Comparison of ENCODE assay signal across 10 cellular contexts in genomic region chr17:78922876-78923498, GRCh38. TPM values are rescaled to one million over a fixed set of nuclear protein-coding genes. Genes with fewer than 3 reads are reported as not detected.
DNase-seq lines count a peak whose midpoint lies in the region; FAIRE-seq and TF ChIP-seq lines count a peak whose summit lies in the region.
"Had no signal": no experiment of that assay in that cellular context is flagged by ENCODE, and none has a peak within 500 bp of the region (broad histone marks: within the 10 kb centered on the region; RNA-seq: fewer than 3 reads in every experiment).

No MANE protein-coding gene starts in this region.

- H3K79me2 ChIP-seq in KMS-11 (ENCODE audit: insufficient read depth, low read depth), result peaks cover 57% of the 10 kb centered on the region

- no peak overlapping the region for H2AFZ ChIP-seq in KMS-11 (ENCODE audit: low read depth)

- H3K9me3 Mint-ChIP-seq in activated T-helper 1 cell treated with anti-CD3 and anti-CD28 coated beads, Interleukin-12 subunit alpha, Interleukin-12 subunit beta, Interleukin-2, Interleukin-4 antibody, amounts not matched to agents 30 ng/mL and 10 ng/mL and 1 ng/mL, durations not matched to agents 14 hours and 24 hours and 36 hours, result no peaks in the 10 kb centered on the region

- H3K27ac ChIP-seq in KMS-11, result peak overlapping the region; percentile 85
- peak overlapping the region; percentile 57 to 86 for H3K27ac ChIP-seq in kidney (ENCODE audit: low read depth in 2 of 2, low read length in 2 of 2)
- H3K27ac ChIP-seq in stomach, result peak overlapping the region; percentile 70 to 97 (median 87)
- no peak overlapping the region for H3K27ac ChIP-seq in A673 (ENCODE audit: low read depth, low read length, poor library complexity, severe bottlenecking)

- no peaks in the 10 kb centered on the region for H3K36me3 ChIP-seq in KMS-11 (ENCODE audit: insufficient read depth)
- no peaks in the 10 kb centered on the region for H3K36me3 ChIP-seq in kidney (ENCODE audit: control insufficient read depth in 1 of 2, insufficient read depth in 2 of 2, low read length in 2 of 2)
- no peaks in the 10 kb centered on the region for H3K36me3 ChIP-seq in stomach
- H3K36me3 ChIP-seq in A673 (ENCODE audit: insufficient read depth, low read length, poor library complexity, severe bottlenecking), result no peaks in the 10 kb centered on the region

- peak overlapping the region; percentile 61 for H3K4me3 Mint-ChIP-seq in activated T-helper 1 cell treated with anti-CD3 and anti-CD28 coated beads, Interleukin-12 subunit alpha, Interleukin-12 subunit beta, Interleukin-2, Interleukin-4 antibody, amounts not matched to agents 30 ng/mL and 10 ng/mL and 1 ng/mL, durations not matched to agents 14 hours and 24 hours and 36 hours

- H3K27ac Mint-ChIP-seq in activated T-helper 1 cell treated with anti-CD3 and anti-CD28 coated beads, Interleukin-12 subunit alpha, Interleukin-12 subunit beta, Interleukin-2, Interleukin-4 antibody, amounts not matched to agents 30 ng/mL and 10 ng/mL and 1 ng/mL, durations not matched to agents 14 hours and 24 hours and 36 hours, result no peak overlapping the region

- H3K9ac ChIP-seq in KMS-11 (peak overlapping the region; percentile 54; the same call in 1 of the 2 replicates), kidney (ENCODE audit: low read length in 2 of 2) (no peak overlapping the region)

- 43 to 74% (median 67%) methylated on average over 8 to 11 of the region's 11 CpGs for WGBS in stomach, 5 donors

- H3K4me1 Mint-ChIP-seq in activated T-helper 1 cell treated with anti-CD3 and anti-CD28 coated beads, Interleukin-12 subunit alpha, Interleukin-12 subunit beta, Interleukin-2, Interleukin-4 antibody, amounts not matched to agents 30 ng/mL and 10 ng/mL and 1 ng/mL, durations not matched to agents 14 hours and 24 hours and 36 hours (ENCODE audit: low read depth), result peaks cover 5% of the 10 kb centered on the region

- FAIRE-seq in kidney (lab: Jason Lieb, UNC) (no peak), GM12891 (lab: Jason Lieb, UNC) (no peak)

- H3K27me3 Mint-ChIP-seq in activated T-helper 1 cell treated with anti-CD3 and anti-CD28 coated beads, Interleukin-12 subunit alpha, Interleukin-12 subunit beta, Interleukin-2, Interleukin-4 antibody, amounts not matched to agents 30 ng/mL and 10 ng/mL and 1 ng/mL, durations not matched to agents 14 hours and 24 hours and 36 hours (ENCODE audit: insufficient read depth), result peaks cover 24% of the 10 kb centered on the region

- TF ChIP-seq CTCF in KMS-11 (conservative IDR thresholded peaks at IDR 0.05; ENCODE audit: low read depth, low read length) (no peak), kidney (IDR thresholded peaks at IDR 0.05; ENCODE audit: borderline replicate concordance, extremely low read depth, insufficient read depth) (no peak), stomach (IDR thresholded peaks at IDR 0.05) (no peak), A673 (conservative IDR thresholded peaks at IDR 0.05; ENCODE audit: low read depth, low read length) (no peak)

- no peak for DNase-seq in activated T-helper 1 cell treated with anti-CD3 and anti-CD28 coated beads, Interleukin-12 subunit alpha, Interleukin-12 subunit beta, Interleukin-2, Interleukin-4 antibody, amounts not matched to agents 30 ng/mL and 10 ng/mL and 1 ng/mL, durations not matched to agents 14 hours and 24 hours and 36 hours (ENCODE audit: low spot score)
- DNase-seq in kidney (peak; percentile 68), stomach (no peak), DMS53 (lab: John Stamatoyannopoulos, UW) (no peak), GM12891 (ENCODE audit: insufficient read length, low spot score) (no peak), A673 (ENCODE audit: low spot score) (no peak)
- no peak for DNase-seq in activated T-cell treated with anti-CD3 and anti-CD28 coated beads, Interleukin-2, amount 50 U/mL, for 1 hour
- DNase-seq: KG1 had no signal

- no peaks in the 10 kb centered on the region for H3K36me3 Mint-ChIP-seq in activated T-helper 1 cell treated with anti-CD3 and anti-CD28 coated beads, Interleukin-12 subunit alpha, Interleukin-12 subunit beta, Interleukin-2, Interleukin-4 antibody, amounts not matched to agents 30 ng/mL and 10 ng/mL and 1 ng/mL, durations not matched to agents 14 hours and 24 hours and 36 hours (ENCODE audit: low read depth)

- H3K9me3 ChIP-seq in kidney (ENCODE audit: control insufficient read depth in 1 of 2, low read length in 2 of 2), result no peaks in the 10 kb centered on the region
- H3K9me3 ChIP-seq in stomach, result no peaks in the 10 kb centered on the region
- no peaks in the 10 kb centered on the region for H3K9me3 ChIP-seq in A673 (ENCODE audit: low read depth, low read length, poor library complexity, severe bottlenecking)

- H3K4me3 ChIP-seq in KMS-11 (IDR thresholded peaks at IDR 0.05; ENCODE audit: insufficient read depth, low read depth, low read length) (no peak overlapping the region), kidney (ENCODE audit: low read length in 2 of 2) (peak overlapping the region in 1 of 2 donors; percentile 59), stomach (peak overlapping the region; percentile 80 to 86 (median 85)), A673 (ENCODE audit: low read depth, low read length, poor library complexity, severe bottlenecking) (no peak overlapping the region)

- no TSS peak for BruUV-seq in A673 (replicated peaks; lab: Mats Ljungman, UMichigan)

- TF ChIP-seq POLR2A in stomach (IDR thresholded peaks at IDR 0.05) (no peak), GM12891 (IDR thresholded peaks at IDR 0.05; ENCODE audit: low read depth, low read length) (no peak)

- no peak for TF ChIP-seq EP300 in stomach (IDR thresholded peaks at IDR 0.05)

- H3K4me1 ChIP-seq in KMS-11 (ENCODE audit: low read depth, poor library complexity, severe bottlenecking) (peaks cover 26% of the 10 kb centered on the region), kidney (ENCODE audit: control insufficient read depth in 1 of 2, insufficient read depth in 1 of 2, low read depth in 1 of 2, low read length in 2 of 2) (peaks cover 15 to 29% of the 10 kb centered on the region in 2 donors), stomach (peaks cover 45 to 86% (median 64%) of the 10 kb centered on the region in 4 donors), A673 (ENCODE audit: insufficient read depth, low read length, poor library complexity, severe bottlenecking) (peaks cover 16% of the 10 kb centered on the region)

- CTCF ChIA-PET in A673 (lab: Charles Lee), result interaction anchor here (0.6 to 1.0 kb wide), 4 partner anchors 15 to 137 kb away, joined by 3 to 6 read pairs (median 4); no protein-coding TSS in a partner anchor

- H3K27me3 ChIP-seq in KMS-11 (ENCODE audit: insufficient read depth, low read depth) (no peaks in the 10 kb centered on the region), stomach (no peaks in the 10 kb centered on the region), A673 (replicated peaks; ENCODE audit: insufficient read depth, low read depth, low read length, poor library complexity) (no peaks in the 10 kb centered on the region)

- POLR2A ChIA-PET in A673 (lab: Charles Lee; ENCODE audit: low non-redundant PET), result interaction anchor here (0.5 to 0.6 kb wide), 2 partner anchors 25 to 86 kb away, joined by 3 to 4 read pairs; partner anchors contain the start of gene CANT1

- no peaks in the 10 kb centered on the region for H4K20me1 ChIP-seq in KMS-11 (ENCODE audit: insufficient read depth)

- intact Hi-C loops in activated T-helper 1 cell treated with anti-CD3 and anti-CD28 coated beads, Interleukin-12 subunit alpha, Interleukin-12 subunit beta, Interleukin-2, Interleukin-4 antibody, amounts not matched to agents 30 ng/mL and 10 ng/mL and 1 ng/mL, durations not matched to agents 14 hours and 24 hours and 36 hours (cut with micrococcal nuclease), result loop anchor here (5.0 kb wide), 1 partner anchor 36 kb away; no protein-coding TSS in a partner anchor
- intact Hi-C loops in kidney (cut with DNase I) (no loop called here), stomach (cut with DNase I; ENCODE audit: low total_unique reads) (no loop called here), A673 (cut with micrococcal nuclease; ENCODE audit: unreplicated experiment) (no loop called here)

- H3K4me2 ChIP-seq in KMS-11, result peak overlapping the region; percentile 88

TF ChIP-seq in GM12891, 5 proteins besides CTCF, POLR2A, EP300 and RAD21:
- TF ChIP-seq POU2F2 (IDR thresholded peaks at IDR 0.05; ENCODE audit: low read depth, low read length), result no peak
- TF ChIP-seq PAX5 (IDR thresholded peaks at IDR 0.05; ENCODE audit: insufficient read depth, low read length, severe bottlenecking), result no peak
- no peak for TF ChIP-seq POLR2AphosphoS5 (IDR thresholded peaks at IDR 0.05; ENCODE audit: low read depth, low read length)
- TF ChIP-seq TAF1 (IDR thresholded peaks at IDR 0.05; ENCODE audit: low read depth, low read length), result no peak
- no peak for TF ChIP-seq SPI1 (IDR thresholded peaks at IDR 0.05; ENCODE audit: low read depth, low read length)

RNA-seq across cellular contexts. Expression of gene TIMP2, which starts 2.2 kb away (rescaled TPM):
- 1.0 and 1.1 TPM in 2 replicates for total RNA-seq in activated T-helper 1 cell treated with anti-CD3 and anti-CD28 coated beads, Interleukin-12 subunit alpha, Interleukin-12 subunit beta, Interleukin-2, Interleukin-4 antibody, amounts not matched to agents 30 ng/mL and 10 ng/mL and 1 ng/mL, durations not matched to agents 14 hours and 24 hours and 36 hours
- total RNA-seq in kidney, result 172 TPM
- 72.1 TPM for polyA plus RNA-seq in kidney (ENCODE audit: insufficient read depth, low read depth, low replicate concordance)
- total RNA-seq in stomach, result 10 to 100 TPM; 37.4 to 100.0 (median 66.1) TPM
- polyA plus RNA-seq in stomach, result 10 to 100 TPM; 20.9 to 34.4 (median 29.4) TPM
- polyA plus RNA-seq in GM12891 (2012; ENCODE audit: low read depth, missing spikeins), result 0.04 TPM
- 60.5 and 75.3 TPM in 2 replicates for total RNA-seq in A673 (2021)

RNA-seq across cellular contexts. Expression of gene CEP295NL, which starts 20.0 kb away (rescaled TPM):
- total RNA-seq in activated T-helper 1 cell treated with anti-CD3 and anti-CD28 coated beads, Interleukin-12 subunit alpha, Interleukin-12 subunit beta, Interleukin-2, Interleukin-4 antibody, amounts not matched to agents 30 ng/mL and 10 ng/mL and 1 ng/mL, durations not matched to agents 14 hours and 24 hours and 36 hours, result not detected in 2 replicates
- total RNA-seq in kidney (3.6 TPM), stomach (10 to 100 TPM in 2 of 5 donors, 1 to 10 TPM in 3; 4.2 to 23.9 (median 7.1) TPM), A673 (2021) (1.5 TPM in 2 replicates)
- polyA plus RNA-seq in kidney (ENCODE audit: insufficient read depth, low read depth, low replicate concordance) (not detected), stomach (under 1 TPM in 2 of 3 donors, not detected in 1; 0.31 to 0.40 TPM)
- not detected for polyA plus RNA-seq in GM12891 (2012; ENCODE audit: low read depth, missing spikeins)
- total RNA-seq: activated CD8-positive, alpha-beta memory T cell treated with anti-CD3 and anti-CD28 coated beads for 36 hours had no signal

RNA-seq across cellular contexts. Expression of gene LGALS3BP, which starts 56.7 kb away (rescaled TPM):
- 75.3 and 78.5 TPM in 2 replicates for total RNA-seq in activated T-helper 1 cell treated with anti-CD3 and anti-CD28 coated beads, Interleukin-12 subunit alpha, Interleukin-12 subunit beta, Interleukin-2, Interleukin-4 antibody, amounts not matched to agents 30 ng/mL and 10 ng/mL and 1 ng/mL, durations not matched to agents 14 hours and 24 hours and 36 hours
- 240 TPM for total RNA-seq in kidney
- polyA plus RNA-seq in kidney (ENCODE audit: insufficient read depth, low read depth, low replicate concordance), result 310 TPM
- 100 to 1,000 TPM in 4 of 5 donors, 10 to 100 TPM in 1; 94.5 to 625 (median 434) TPM for total RNA-seq in stomach
- polyA plus RNA-seq in stomach, result 100 to 1,000 TPM in 2 of 3 donors, 10 to 100 TPM in 1; 63.4 to 212 (median 172) TPM
- polyA plus RNA-seq in GM12891 (2012; ENCODE audit: low read depth, missing spikeins), result 7.1 TPM
- total RNA-seq in A673 (2021), result 295 and 324 TPM in 2 replicates

Comparison
In these comparisons a context has a peak if more than half of its experiments do, and no peak if none do; other contexts are left out.
1. H3K4me3 ChIP-seq: peak in stomach (4 of 4); none in KMS-11 (single experiment) and A673 (single experiment).
2. RNA of gene TIMP2, which starts 2.2 kb away (total RNA-seq): 172 TPM in kidney (single experiment), 37.4 to 100.0 TPM in stomach and 60.5 to 75.3 TPM in A673; 1.0 to 1.1 TPM in activated T-helper 1 cell treated with anti-CD3 and anti-CD28 coated beads, Interleukin-12 subunit alpha, Interleukin-12 subunit beta, Interleukin-2, Interleukin-4 antibody, amounts not matched to agents 30 ng/mL and 10 ng/mL and 1 ng/mL, durations not matched to agents 14 hours and 24 hours and 36 hours; every median in the first group is over 10 times any median in the second.